ENCODE assay signal across 14 cellular contexts in genomic region chr10:3537518-3537917, GRCh38.
"Had no signal": no experiment of that assay in that cellular context is flagged by ENCODE, and none has a peak within 500 bp of the region (broad histone marks: within the 10 kb centered on the region; RNA-seq: fewer than 3 reads in every experiment).

No MANE protein-coding gene starts in this region.

- DNase-seq: activated naive CD4-positive, alpha-beta T cell treated with Interleukin-2 at 50 U/mL for 16 hours; activated T-cell treated with anti-CD3 and anti-CD28 coated beads for 4 hours; erythroblast; hippocampal formation; left ventricle myocardium inferior; nucleus accumbens; posterior cingulate gyrus; T-cell; T1000; upper lobe of right lung had no signal

- H3K4me1 ChIP-seq: left ventricle myocardium inferior had no signal

- ATAC-seq: activated CD4-positive, CD25-positive, alpha-beta regulatory T cell treated with anti-CD3 and anti-CD28 coated beads, Interleukin-2, amount 50 U/mL, for 24 hours; natural killer cell treated with Interleukin-12 subunit alpha and Interleukin-12 subunit beta and Interleukin-15 and Interleukin-18, amount 100 ng/mL, for 72 hours; T-cell; upper lobe of right lung had no signal

- H3K36me3 ChIP-seq: left ventricle myocardium inferior, right atrium auricular region, suprapubic skin, upper lobe of right lung had no signal

- H3K4me3 ChIP-seq: left ventricle myocardium inferior, right atrium auricular region, suprapubic skin, upper lobe of right lung had no signal

- H3K27me3 ChIP-seq: right atrium auricular region, suprapubic skin, upper lobe of right lung had no signal

- H3K9me3 ChIP-seq: left ventricle myocardium inferior, right atrium auricular region, suprapubic skin, upper lobe of right lung had no signal

- H3K27ac ChIP-seq: left ventricle myocardium inferior, upper lobe of right lung had no signal
